Comparison of ENCODE assay signal across 8 cellular contexts in genomic region chr2:101473911-101474751, GRCh38. TPM values are rescaled to one million over a fixed set of nuclear protein-coding genes. Genes with fewer than 3 reads are reported as not detected.
DNase-seq lines count a peak whose midpoint lies in the region; ATAC-seq and TF ChIP-seq lines count a peak whose summit lies in the region.

No MANE protein-coding gene starts in this region.

- H3K36me3 ChIP-seq in HUES48 (ENCODE audit: control insufficient read depth, insufficient read depth, low read length): no peaks in the 10 kb centered on the region

- peak overlapping the region; percentile 11 for H3K9ac ChIP-seq in HUES48 (ENCODE audit: low read depth, low read length)

- no peaks in the 10 kb centered on the region for H3K27me3 ChIP-seq in AG04450 (ENCODE audit: control insufficient read depth, insufficient read depth, low read length)
- H3K27me3 ChIP-seq in HUES48 (ENCODE audit: control insufficient read depth, insufficient read depth, low read length): peaks cover 12% of the 10 kb centered on the region

- TF ChIP-seq CTCF in AG04450 (IDR thresholded peaks at IDR 0.05; ENCODE audit: low read depth, low read length): no peak
- TF ChIP-seq CTCF in endothelial cell (IDR thresholded peaks at IDR 0.05; ENCODE audit: unreplicated experiment): no peak
- no peak for TF ChIP-seq CTCF in mesothelial cell of epicardium (IDR thresholded peaks at IDR 0.05; ENCODE audit: unreplicated experiment)

- DNase-seq in AG04450 (ENCODE audit: low read depth, low spot score) (no peak), endothelial cell (ENCODE audit: low spot score) (peak; percentile 59), mesothelial cell of epicardium (ENCODE audit: low spot score in 2 of 2, unreplicated experiment in 2 of 2) (peak; percentile 33 to 52), COR-L47 (lab: John Stamatoyannopoulos, UW) (no peak)
- DNase-seq in activated CD4-positive, alpha-beta T cell treated with anti-CD3 and anti-CD28 coated beads, Interleukin-2, amount 50 U/mL, for 48 hours: peak; percentile 44 to 60
- peak; percentile 6 for DNase-seq in stimulated activated naive B cell treated with anti-CD40 and anti-IgM and Interleukin-4, amounts not matched to agents 10 μg/mL and 1 μg/mL and 100 μg/mL, for 72 hours

- no peaks in the 10 kb centered on the region for H3K36me3 Mint-ChIP-seq in endothelial cell (ENCODE audit: low read depth, unreplicated experiment)
- no peaks in the 10 kb centered on the region for H3K36me3 Mint-ChIP-seq in mesothelial cell of epicardium
- no peaks in the 10 kb centered on the region for H3K36me3 Mint-ChIP-seq in stimulated activated naive B cell treated with anti-CD40 and anti-IgM and Interleukin-4, amounts not matched to agents 10 μg/mL and 1 μg/mL and 100 μg/mL, for 72 hours

- POLR2A ChIA-PET in AG04450 (lab: Yijun Ruan, JAX): interaction anchor here (0.8 to 1.7 kb wide), 8 partner anchors 10 to 226 kb away, joined by 3 to 9 read pairs (median 4); partner anchors contain the start of gene MAP4K4

- H3K27ac Mint-ChIP-seq in endothelial cell (ENCODE audit: unreplicated experiment): peak overlapping the region; percentile 84
- H3K27ac Mint-ChIP-seq in mesothelial cell of epicardium: peak overlapping the region; percentile 79
- peak overlapping the region; percentile 65 for H3K27ac Mint-ChIP-seq in stimulated activated naive B cell treated with anti-CD40 and anti-IgM and Interleukin-4, amounts not matched to agents 10 μg/mL and 1 μg/mL and 100 μg/mL, for 72 hours

- H3K4me3 Mint-ChIP-seq in endothelial cell (ENCODE audit: unreplicated experiment) (peak overlapping the region; percentile 56), mesothelial cell of epicardium (peak overlapping the region; percentile 74)
- H3K4me3 Mint-ChIP-seq in stimulated activated naive B cell treated with anti-CD40 and anti-IgM and Interleukin-4, amounts not matched to agents 10 μg/mL and 1 μg/mL and 100 μg/mL, for 72 hours: peak overlapping the region; percentile 75 to 82

- peaks cover 26% of the 10 kb centered on the region for H3K4me1 ChIP-seq in HUES48 (ENCODE audit: control insufficient read depth, insufficient read depth, low read length)

- H3K27ac ChIP-seq in AG04450 (ENCODE audit: low read depth, low read length) (peak overlapping the region; percentile 92), HUES48 (ENCODE audit: low read depth, low read length) (no peak overlapping the region)

- CTCF ChIA-PET in AG04450 (lab: Charles Lee): interaction anchor here (1.2 to 1.9 kb wide), 2 partner anchors 39 to 358 kb away, joined by 3 to 5 read pairs; no protein-coding TSS in a partner anchor

- H3K9me3 Mint-ChIP-seq in endothelial cell (ENCODE audit: unreplicated experiment) (no peaks in the 10 kb centered on the region), mesothelial cell of epicardium (no peaks in the 10 kb centered on the region)
- no peaks in the 10 kb centered on the region for H3K9me3 Mint-ChIP-seq in stimulated activated naive B cell treated with anti-CD40 and anti-IgM and Interleukin-4, amounts not matched to agents 10 μg/mL and 1 μg/mL and 100 μg/mL, for 72 hours

- H3K27me3 Mint-ChIP-seq in endothelial cell (ENCODE audit: unreplicated experiment) (no peaks in the 10 kb centered on the region), mesothelial cell of epicardium (ENCODE audit: low read depth) (peaks cover 7% of the 10 kb centered on the region)
- H3K27me3 Mint-ChIP-seq in stimulated activated naive B cell treated with anti-CD40 and anti-IgM and Interleukin-4, amounts not matched to agents 10 μg/mL and 1 μg/mL and 100 μg/mL, for 72 hours: peaks cover 23 to 35% of the 10 kb centered on the region in 2 donors

- H3K9me3 ChIP-seq in AG04450 (ENCODE audit: control insufficient read depth, insufficient read depth, low read length) (no peaks in the 10 kb centered on the region), HUES48 (ENCODE audit: control insufficient read depth, insufficient read depth, low read length) (no peaks in the 10 kb centered on the region)

- H3K4me1 Mint-ChIP-seq in endothelial cell (ENCODE audit: unreplicated experiment) (peaks cover 44% of the 10 kb centered on the region), mesothelial cell of epicardium (peaks cover 23% of the 10 kb centered on the region)
- H3K4me1 Mint-ChIP-seq in stimulated activated naive B cell treated with anti-CD40 and anti-IgM and Interleukin-4, amounts not matched to agents 10 μg/mL and 1 μg/mL and 100 μg/mL, for 72 hours: peaks cover 6 to 11% of the 10 kb centered on the region in 2 donors

- peak overlapping the region; percentile 65 for H3K4me3 ChIP-seq in AG04450 (ENCODE audit: low read depth, low read length)
- H3K4me3 ChIP-seq in HUES48 (ENCODE audit: low read depth, low read length): peak overlapping the region; percentile 50

- ATAC-seq in stimulated activated naive B cell treated with anti-CD40 and anti-IgM and Interleukin-4, amounts not matched to agents 10 μg/mL and 1 μg/mL and 100 μg/mL, for 72 hours (replicated peaks): peak; percentile 65 to 71
- no peak for ATAC-seq in GM18870 (IDR thresholded peaks at IDR 0.05; ENCODE audit: unreplicated experiment)

RNA-seq across cellular contexts. Expression of gene RFX8, which starts 0.8 kb away (rescaled TPM):
- polyA plus RNA-seq in AG04450 (2011; rRNA removed): 1.8 and 2.3 TPM in 2 replicates
- polyA minus RNA-seq in AG04450 (2011; rRNA and poly(A)+ RNA removed): 3.3 and 3.9 TPM in 2 replicates
- 5.0 TPM for total RNA-seq in endothelial cell (ENCODE audit: unreplicated experiment)
- 0.65 to 0.86 TPM (median 0.66 TPM) in 3 replicates for total RNA-seq in mesothelial cell of epicardium

Comparison
In these comparisons a context has a peak if more than half of its experiments do, and no peak if none do; other contexts are left out.
1. DNase-seq: peak in activated CD4-positive, alpha-beta T cell treated with anti-CD3 and anti-CD28 coated beads, Interleukin-2, amount 50 U/mL, for 48 hours (2 of 2), endothelial cell (single experiment), mesothelial cell of epicardium (2 of 2) and stimulated activated naive B cell treated with anti-CD40 and anti-IgM and Interleukin-4, amounts not matched to agents 10 μg/mL and 1 μg/mL and 100 μg/mL, for 72 hours (single experiment); none in AG04450 (single experiment) and COR-L47 (single experiment).
2. Peak in every context shown above with its lines, with median percentiles within 50 percentile points of each other: H3K27ac Mint-ChIP-seq and H3K4me3 Mint-ChIP-seq.